Comparison of ENCODE assay signal across 8 cellular contexts in the genomic region with DNA sequence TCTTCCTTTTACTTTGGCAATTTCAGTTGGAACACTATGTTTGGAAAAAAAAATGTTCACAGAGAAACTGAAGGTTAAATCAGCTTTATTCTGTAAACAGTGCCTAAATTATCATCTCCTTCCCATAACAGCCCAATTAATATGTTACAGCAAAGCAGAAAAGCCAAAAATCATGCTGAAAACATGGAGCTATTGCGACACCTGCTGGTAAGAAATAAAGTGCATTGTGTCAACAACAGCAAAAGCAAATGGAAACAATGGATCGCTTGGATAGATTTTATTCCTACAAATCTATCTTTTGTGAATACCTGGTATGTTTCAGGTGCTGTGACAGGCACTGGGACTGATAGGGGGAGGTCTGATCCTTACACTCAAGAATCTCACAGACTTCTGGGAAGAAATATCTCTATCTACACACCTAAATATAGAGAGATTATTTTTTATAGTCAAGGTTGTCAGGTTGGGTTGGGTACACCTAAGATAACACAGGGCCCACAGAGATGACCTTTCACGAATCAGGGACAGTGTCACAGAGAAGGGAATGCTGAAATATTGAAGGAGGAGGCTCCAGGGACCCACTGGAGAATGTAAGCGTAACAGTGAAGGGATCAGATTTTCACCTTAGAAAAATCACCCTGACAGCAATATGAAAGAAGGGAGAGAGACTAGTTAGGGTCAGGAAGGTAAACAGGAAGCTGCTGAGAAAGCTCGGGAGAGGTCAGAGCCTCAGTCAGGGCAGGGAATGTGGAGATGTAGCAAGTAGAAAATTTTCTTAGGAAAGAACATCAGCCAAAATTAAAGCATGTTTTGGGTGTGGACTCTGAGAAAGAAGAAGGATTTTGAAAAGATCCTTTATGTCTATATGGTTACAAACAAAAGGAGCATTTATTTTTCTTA. TPM values are rescaled to one million over a fixed set of nuclear protein-coding genes. Genes with fewer than 3 reads are reported as not detected.
DNase-seq lines count a peak whose midpoint lies in the region; ATAC-seq and TF ChIP-seq lines count a peak whose summit lies in the region.

No MANE protein-coding gene starts in this region.

- no peaks in the 10 kb centered on the region for H3K4me1 Mint-ChIP-seq in activated CD8-positive, alpha-beta T cell treated with anti-CD3 and anti-CD28 coated beads, Interleukin-2, amount 10 ng/mL, durations not matched to agents 7 days and 5 days (ENCODE audit: low read depth)
- H3K4me1 Mint-ChIP-seq in activated T-helper 17 cell treated with anti-CD3 and anti-CD28 coated beads, Interleukin-2, amount 50 U/mL, for 72 hours = no peaks in the 10 kb centered on the region

- H3K27me3 Mint-ChIP-seq in activated CD8-positive, alpha-beta T cell treated with anti-CD3 and anti-CD28 coated beads, Interleukin-2, amount 10 ng/mL, durations not matched to agents 7 days and 5 days (ENCODE audit: low read depth) = peaks cover 2% of the 10 kb centered on the region
- H3K27me3 Mint-ChIP-seq in activated T-helper 17 cell treated with anti-CD3 and anti-CD28 coated beads, Interleukin-2, amount 50 U/mL, for 72 hours = no peaks in the 10 kb centered on the region

- ATAC-seq in GM18517 (IDR thresholded peaks at IDR 0.05; ENCODE audit: unreplicated experiment) = peak; percentile 58
- ATAC-seq in HG03342 (IDR thresholded peaks at IDR 0.05; ENCODE audit: unreplicated experiment) = peak; percentile 80
- ATAC-seq in activated CD8-positive, alpha-beta T cell treated with anti-CD3 and anti-CD28 coated beads, Interleukin-2, amount 10 ng/mL, durations not matched to agents 7 days and 5 days = no peak
- ATAC-seq in activated T-helper 17 cell treated with anti-CD3 and anti-CD28 coated beads, Interleukin-2, amount 50 U/mL, for 72 hours (replicated peaks) = no peak

- DNase-seq in CD1c-positive myeloid dendritic cell (ENCODE audit: extremely low spot score) (peak; percentile 70), NCI-H446 treated with DMSO at 0.1 percent for 48 hours (lab: John Stamatoyannopoulos, UW) (peak; percentile 49), fibroblast of villous mesenchyme (ENCODE audit: low read depth) (peak; percentile 64), pons (ENCODE audit: low spot score) (peak; percentile 77)
- DNase-seq in activated CD8-positive, alpha-beta T cell treated with anti-CD3 and anti-CD28 coated beads, Interleukin-2, amount 10 ng/mL, durations not matched to agents 7 days and 5 days = peak; percentile 60

- H3K36me3 Mint-ChIP-seq in activated CD8-positive, alpha-beta T cell treated with anti-CD3 and anti-CD28 coated beads, Interleukin-2, amount 10 ng/mL, durations not matched to agents 7 days and 5 days (ENCODE audit: low read depth) = no peaks in the 10 kb centered on the region
- H3K36me3 Mint-ChIP-seq in activated T-helper 17 cell treated with anti-CD3 and anti-CD28 coated beads, Interleukin-2, amount 50 U/mL, for 72 hours (ENCODE audit: low read depth) = no peaks in the 10 kb centered on the region

- CTCF ChIA-PET in activated CD8-positive, alpha-beta T cell treated with anti-CD3 and anti-CD28 coated beads, Interleukin-2, amount 10 ng/mL, durations not matched to agents 7 days and 5 days (lab: Charles Lee) = interaction anchor here (0.6 to 2.7 kb wide), 19 partner anchors 9 to 850 kb away, joined by 3 to 15 read pairs (median 4); partner anchors contain the start of genes CRYZ, ERICH3 and TYW3

- TF ChIP-seq CTCF in fibroblast of villous mesenchyme (IDR thresholded peaks at IDR 0.05; ENCODE audit: insufficient read depth, low read depth, low read length) = peak; percentile 77

- no peak overlapping the region for H3K27ac Mint-ChIP-seq in activated CD8-positive, alpha-beta T cell treated with anti-CD3 and anti-CD28 coated beads, Interleukin-2, amount 10 ng/mL, durations not matched to agents 7 days and 5 days
- H3K27ac Mint-ChIP-seq in activated T-helper 17 cell treated with anti-CD3 and anti-CD28 coated beads, Interleukin-2, amount 50 U/mL, for 72 hours = no peak overlapping the region

- H3K9me3 Mint-ChIP-seq in activated CD8-positive, alpha-beta T cell treated with anti-CD3 and anti-CD28 coated beads, Interleukin-2, amount 10 ng/mL, durations not matched to agents 7 days and 5 days (ENCODE audit: insufficient read depth) = no peaks in the 10 kb centered on the region
- no peaks in the 10 kb centered on the region for H3K9me3 Mint-ChIP-seq in activated T-helper 17 cell treated with anti-CD3 and anti-CD28 coated beads, Interleukin-2, amount 50 U/mL, for 72 hours

- POLR2A ChIA-PET in activated CD8-positive, alpha-beta T cell treated with anti-CD3 and anti-CD28 coated beads, Interleukin-2, amount 10 ng/mL, durations not matched to agents 7 days and 5 days (lab: Charles Lee) = no interaction called here

- no peak overlapping the region for H3K4me3 Mint-ChIP-seq in activated CD8-positive, alpha-beta T cell treated with anti-CD3 and anti-CD28 coated beads, Interleukin-2, amount 10 ng/mL, durations not matched to agents 7 days and 5 days
- H3K4me3 Mint-ChIP-seq in activated T-helper 17 cell treated with anti-CD3 and anti-CD28 coated beads, Interleukin-2, amount 50 U/mL, for 72 hours = no peak overlapping the region

- H3K4me3 ChIP-seq in fibroblast of villous mesenchyme (ENCODE audit: low read depth, low read length) = no peak overlapping the region

RNA-seq across cellular contexts. Expression of gene ERICH3, which starts 16.5 kb away (rescaled TPM):
- total RNA-seq in activated CD8-positive, alpha-beta T cell treated with anti-CD3 and anti-CD28 coated beads, Interleukin-2, amount 10 ng/mL, durations not matched to agents 7 days and 5 days = not detected
- total RNA-seq in fibroblast of villous mesenchyme = not detected in 2 replicates
- total RNA-seq in activated T-helper 17 cell treated with anti-CD3 and anti-CD28 coated beads, Interleukin-2, amount 50 U/mL, for 72 hours = not detected

RNA-seq across cellular contexts. Expression of gene CRYZ, which starts 42.8 kb away (rescaled TPM):
- total RNA-seq in activated CD8-positive, alpha-beta T cell treated with anti-CD3 and anti-CD28 coated beads, Interleukin-2, amount 10 ng/mL, durations not matched to agents 7 days and 5 days = 10 to 100 TPM; 15.3 to 18.0 TPM
- 30.6 and 41.0 TPM in 2 replicates for total RNA-seq in fibroblast of villous mesenchyme
- total RNA-seq in activated T-helper 17 cell treated with anti-CD3 and anti-CD28 coated beads, Interleukin-2, amount 50 U/mL, for 72 hours = 10 to 100 TPM; 47.7 to 56.5 TPM

RNA-seq across cellular contexts. Expression of gene TYW3, which starts 42.9 kb away (rescaled TPM):
- total RNA-seq in activated CD8-positive, alpha-beta T cell treated with anti-CD3 and anti-CD28 coated beads, Interleukin-2, amount 10 ng/mL, durations not matched to agents 7 days and 5 days = 10 to 100 TPM; 15.0 to 19.2 TPM
- 12.6 and 20.7 TPM in 2 replicates for total RNA-seq in fibroblast of villous mesenchyme
- total RNA-seq in activated T-helper 17 cell treated with anti-CD3 and anti-CD28 coated beads, Interleukin-2, amount 50 U/mL, for 72 hours = 10 to 100 TPM; 27.9 to 37.3 TPM

Comparison
In these comparisons a context has a peak if more than half of its experiments do, and no peak if none do; other contexts are left out.
1. ATAC-seq: peak in GM18517 (single experiment) and HG03342 (single experiment); none in activated CD8-positive, alpha-beta T cell treated with anti-CD3 and anti-CD28 coated beads, Interleukin-2, amount 10 ng/mL, durations not matched to agents 7 days and 5 days (single experiment) and activated T-helper 17 cell treated with anti-CD3 and anti-CD28 coated beads, Interleukin-2, amount 50 U/mL, for 72 hours (single experiment).
2. Peak in every context shown above with its lines, with median percentiles within 50 percentile points of each other: DNase-seq.